9 cellular contexts compared by ENCODE assay signal in the genomic region with DNA sequence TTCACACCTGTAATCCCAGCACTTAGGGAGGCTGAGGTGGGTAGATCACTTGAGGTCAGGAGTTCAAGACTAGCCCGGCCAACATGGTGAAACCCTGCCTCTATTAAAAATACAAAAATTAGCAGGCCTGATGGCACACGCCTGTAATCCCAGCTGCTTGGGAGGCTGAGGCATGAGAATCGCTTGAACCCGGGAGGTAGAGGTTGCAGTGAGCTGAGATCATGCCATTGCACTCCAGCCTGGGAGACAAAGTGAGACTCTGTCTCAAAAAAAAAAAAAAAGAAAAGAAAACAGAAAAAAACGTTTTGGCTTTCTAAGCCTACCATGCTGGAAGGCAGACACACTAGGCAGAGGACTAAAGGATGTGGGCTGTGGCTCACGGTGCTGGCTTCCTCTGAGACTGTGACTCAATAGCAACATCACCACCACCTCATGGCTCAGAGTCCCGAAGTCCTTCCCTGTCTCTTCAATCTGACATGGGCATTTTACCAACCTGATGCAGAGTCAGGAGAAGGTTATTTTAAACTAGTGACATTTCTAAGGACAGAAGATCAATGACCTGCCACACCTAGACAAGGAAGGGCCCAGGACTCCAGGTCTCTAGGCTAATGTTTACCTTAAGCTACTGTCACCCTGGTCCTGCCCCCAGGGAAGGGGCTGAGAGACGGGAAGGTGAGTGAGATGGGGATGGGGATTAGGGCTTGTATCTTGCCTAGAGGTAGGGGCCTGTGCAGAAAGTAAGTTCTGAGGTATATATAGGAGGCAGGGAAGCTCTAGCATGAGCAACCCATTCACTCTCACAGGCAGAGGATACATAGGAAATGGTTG. TPM values are rescaled to one million over a fixed set of nuclear protein-coding genes. Genes with fewer than 3 reads are reported as not detected.
A peak's percentile ranks its signal among the peaks of the same experiment; 100 is the strongest.
DNase-seq lines count a peak whose midpoint lies in the region; ATAC-seq, FAIRE-seq and TF ChIP-seq lines count a peak whose summit lies in the region.
"Had no signal": no experiment of that assay in that cellular context is flagged by ENCODE, and none has a peak within 500 bp of the region (broad histone marks: within the 10 kb centered on the region; RNA-seq: fewer than 3 reads in every experiment).

No MANE protein-coding gene starts in this region.

- no peaks in the 10 kb centered on the region for H3K36me3 ChIP-seq in small intestine (ENCODE audit: control insufficient read depth in 2 of 2, insufficient read depth in 2 of 2, low read length in 2 of 2)
- no peaks in the 10 kb centered on the region for H3K36me3 ChIP-seq in PC-9 (ENCODE audit: low read depth)
- H3K36me3 ChIP-seq in kidney (ENCODE audit: control insufficient read depth in 1 of 2, insufficient read depth in 2 of 2, low read length in 2 of 2) = no peaks in the 10 kb centered on the region

- H3K4me1 ChIP-seq in small intestine (ENCODE audit: control insufficient read depth in 2 of 2, insufficient read depth in 1 of 2, low read depth in 1 of 2, low read length in 1 of 2) (peaks cover 0 to 6% of the 10 kb centered on the region in 2 donors), PC-9 (replicated peaks; ENCODE audit: insufficient read depth) (0 out of 2 replicates have a peak, but pooled peaks cover 7% of the 10 kb centered on the region), kidney (ENCODE audit: control insufficient read depth in 1 of 2, insufficient read depth in 1 of 2, low read depth in 1 of 2, low read length in 2 of 2) (no peaks in the 10 kb centered on the region)

- no peaks in the 10 kb centered on the region for H3K27me3 Mint-ChIP-seq in activated CD4-positive, alpha-beta T cell treated with anti-CD3 and anti-CD28 coated beads for 36 hours

- POLR2A ChIA-PET in activated CD4-positive, alpha-beta T cell treated with anti-CD3 and anti-CD28 coated beads for 36 hours (lab: Charles Lee) = interaction anchor here (0.5 to 2.6 kb wide), 9 partner anchors 11 to 186 kb away, joined by 3 to 18 read pairs (median 7); partner anchors contain the start of genes DNAJC18, SMIM33 and STING1
- POLR2A ChIA-PET in PC-9 (lab: Charles Lee; ENCODE audit: unreplicated experiment) = interaction anchor here (0.6 kb wide), 1 partner anchor 44 kb away, joined by 7 read pairs; no protein-coding TSS in a partner anchor

- peaks cover 64% of the 10 kb centered on the region for H3K4me1 Mint-ChIP-seq in activated CD4-positive, alpha-beta T cell treated with anti-CD3 and anti-CD28 coated beads for 36 hours

- no peak overlapping the region for H3K9ac ChIP-seq in kidney (ENCODE audit: low read length in 2 of 2)

- CTCF ChIA-PET in activated CD4-positive, alpha-beta T cell treated with anti-CD3 and anti-CD28 coated beads for 36 hours (lab: Charles Lee) = interaction anchor here (0.6 to 2.6 kb wide), 8 partner anchors 11 to 307 kb away, joined by 3 to 17 read pairs (median 4); no protein-coding TSS in a partner anchor
- CTCF ChIA-PET in PC-9 (lab: Charles Lee) = interaction anchor here (0.6 to 0.7 kb wide), 2 partner anchors 26 to 99 kb away, joined by 4 to 5 read pairs; no protein-coding TSS in a partner anchor

- no peak for FAIRE-seq in small intestine (lab: Jason Lieb, UNC)
- FAIRE-seq in kidney (lab: Jason Lieb, UNC) = no peak

- no peaks in the 10 kb centered on the region for H3K36me3 Mint-ChIP-seq in activated CD4-positive, alpha-beta T cell treated with anti-CD3 and anti-CD28 coated beads for 36 hours (ENCODE audit: low read depth)

- H3K27ac Mint-ChIP-seq in activated CD4-positive, alpha-beta T cell treated with anti-CD3 and anti-CD28 coated beads for 36 hours = peak overlapping the region; percentile 94

- H3K9me3 ChIP-seq in small intestine (ENCODE audit: control insufficient read depth, low read depth) = no peaks in the 10 kb centered on the region
- no peaks in the 10 kb centered on the region for H3K9me3 ChIP-seq in PC-9 (ENCODE audit: insufficient read depth, low read depth)
- H3K9me3 ChIP-seq in kidney (ENCODE audit: control insufficient read depth in 1 of 2, low read length in 2 of 2) = no peaks in the 10 kb centered on the region

- H3K9me2 ChIP-seq in PC-9 (ENCODE audit: insufficient read depth) = no peaks in the 10 kb centered on the region

- intact Hi-C loops in activated CD4-positive, alpha-beta T cell treated with anti-CD3 and anti-CD28 coated beads for 36 hours (cut with DNase I, micrococcal nuclease) = loop anchor here (1.0 to 5.0 kb wide), 6 partner anchors 11 to 104 kb away; partner anchors contain the start of genes DNAJC18 (in 2 of the 2), STING1 (in 1 of the 2) and UBE2D2 (in 1 of the 2)
- intact Hi-C loops in PC-9 (cut with micrococcal nuclease; ENCODE audit: unreplicated experiment) = no loop called here
- intact Hi-C loops in kidney (cut with DNase I) = no loop called here

- 53 to 67% (median 56%) methylated on average over 8 of the region's 8 CpGs for WGBS in small intestine, 3 donors

- H3K4me3 Mint-ChIP-seq in activated CD4-positive, alpha-beta T cell treated with anti-CD3 and anti-CD28 coated beads for 36 hours = peak overlapping the region; percentile 57

- H3K27ac ChIP-seq in small intestine (ENCODE audit: low read depth in 1 of 2, low read length in 1 of 2) = peak overlapping the region in 1 of 2 donors; percentile 36
- H3K27ac ChIP-seq in PC-9 = no peak overlapping the region
- H3K27ac ChIP-seq in kidney (ENCODE audit: low read depth in 2 of 2, low read length in 2 of 2) = no peak overlapping the region

- no peaks in the 10 kb centered on the region for H3K79me2 ChIP-seq in PC-9 (ENCODE audit: low read depth)

- ATAC-seq in GM19023 (IDR thresholded peaks at IDR 0.05; ENCODE audit: unreplicated experiment) (peak; percentile 45), HG03280 (IDR thresholded peaks at IDR 0.05; ENCODE audit: unreplicated experiment) (peak; percentile 52)
- peak; percentile 91 for ATAC-seq in activated CD4-positive, alpha-beta T cell treated with anti-CD3 and anti-CD28 coated beads for 36 hours

- H4K20me1 ChIP-seq in PC-9 (ENCODE audit: insufficient read depth) = no peaks in the 10 kb centered on the region

- H3F3A ChIP-seq in PC-9 (ENCODE audit: insufficient read depth, low read depth) = 0 out of 2 replicates have a peak, but pooled peaks cover under 1% of the 10 kb centered on the region

- DNase-seq in activated CD4-positive, alpha-beta T cell treated with anti-CD3 and anti-CD28 coated beads for 36 hours = peak; percentile 90
- peak; percentile 77 for DNase-seq in effector CD4-positive, alpha-beta T cell
- DNase-seq in small intestine (peak; percentile 70), HuH-7 (ENCODE audit: low spot score) (no peak), PC-9 (no peak), kidney (no peak)

- H3K9me3 Mint-ChIP-seq in activated CD4-positive, alpha-beta T cell treated with anti-CD3 and anti-CD28 coated beads for 36 hours (ENCODE audit: low read depth) = no peaks in the 10 kb centered on the region

- H2AFZ ChIP-seq in PC-9 = no peak overlapping the region

- H3K4me3 ChIP-seq in small intestine (ENCODE audit: low read depth in 1 of 2, low read length in 2 of 2) (no peak overlapping the region), PC-9 (no peak overlapping the region), kidney (ENCODE audit: low read length in 2 of 2) (no peak overlapping the region)

- BruUV-seq in PC-9 (replicated peaks; lab: Mats Ljungman, UMichigan) = no TSS peak

- H3K27me3 ChIP-seq in small intestine (ENCODE audit: control insufficient read depth in 2 of 2, insufficient read depth in 2 of 2, low read length in 2 of 2) (no peaks in the 10 kb centered on the region), PC-9 (ENCODE audit: insufficient read depth, low read depth) (no peaks in the 10 kb centered on the region)

- no peak for TF ChIP-seq CTCF in PC-9 (conservative IDR thresholded peaks at IDR 0.05)
- TF ChIP-seq CTCF in kidney (IDR thresholded peaks at IDR 0.05; ENCODE audit: borderline replicate concordance, extremely low read depth, insufficient read depth) = no peak

- H3K4me2 ChIP-seq in PC-9 = no peak overlapping the region

RNA-seq across cellular contexts. Expression of gene ECSCR, which starts 3.7 kb away (rescaled TPM):
- 1 to 10 TPM in 1 of 2 experiments, under 1 TPM in 1; 0.83 to 2.6 TPM for total RNA-seq in activated CD4-positive, alpha-beta T cell treated with anti-CD3 and anti-CD28 coated beads for 36 hours
- polyA plus RNA-seq in small intestine (10 to 100 TPM in 1 of 3 donors, 1 to 10 TPM in 2; 1.6 to 47.6 (median 4.9) TPM), kidney (ENCODE audit: insufficient read depth, low read depth, low replicate concordance) (31.9 TPM)
- total RNA-seq in PC-9 (2021) (not detected in 2 replicates), kidney (34.9 TPM)

RNA-seq across cellular contexts. Expression of gene SMIM33, which starts 12.0 kb away (rescaled TPM):
- total RNA-seq in activated CD4-positive, alpha-beta T cell treated with anti-CD3 and anti-CD28 coated beads for 36 hours = under 1 TPM; 0.46 to 0.50 TPM
- 1 to 10 TPM in 1 of 3 donors, under 1 TPM in 1, not detected in 1; 0.45 to 1.9 TPM for polyA plus RNA-seq in small intestine
- total RNA-seq in PC-9 (2021) = not detected in 2 replicates
- 0.13 TPM for total RNA-seq in kidney
- polyA plus RNA-seq in kidney (ENCODE audit: insufficient read depth, low read depth, low replicate concordance) = not detected
- total RNA-seq: subcutaneous adipose tissue had no signal

RNA-seq across cellular contexts. Expression of gene DNAJC18, which starts 19.5 kb away (rescaled TPM):
- 10 to 100 TPM; 33.1 to 35.6 TPM for total RNA-seq in activated CD4-positive, alpha-beta T cell treated with anti-CD3 and anti-CD28 coated beads for 36 hours
- 1 to 10 TPM in 2 of 3 donors, under 1 TPM in 1; 0.67 to 3.8 (median 2.7) TPM for polyA plus RNA-seq in small intestine
- total RNA-seq in PC-9 (2021) = 8.9 and 9.3 TPM in 2 replicates
- total RNA-seq in kidney = 13.7 TPM
- polyA plus RNA-seq in kidney (ENCODE audit: insufficient read depth, low read depth, low replicate concordance) = 3.9 TPM

RNA-seq across cellular contexts. Expression of gene STING1, which starts 23.8 kb away (rescaled TPM):
- total RNA-seq in activated CD4-positive, alpha-beta T cell treated with anti-CD3 and anti-CD28 coated beads for 36 hours = 100 to 1,000 TPM; 178 to 183 TPM
- polyA plus RNA-seq in small intestine (10 to 100 TPM in 1 of 3 donors, 1 to 10 TPM in 2; 2.2 to 23.0 (median 3.0) TPM), kidney (ENCODE audit: insufficient read depth, low read depth, low replicate concordance) (29.8 TPM)
- total RNA-seq in PC-9 (2021) (27.4 and 27.6 TPM in 2 replicates), kidney (109 TPM)

RNA-seq across cellular contexts. Expression of gene SPATA24, which starts 54.9 kb away (rescaled TPM):
- total RNA-seq in activated CD4-positive, alpha-beta T cell treated with anti-CD3 and anti-CD28 coated beads for 36 hours = 1 to 10 TPM; 4.6 to 5.9 TPM
- polyA plus RNA-seq in small intestine (10 to 100 TPM in 2 of 3 donors, 1 to 10 TPM in 1; 7.2 to 15.1 (median 14.1) TPM), kidney (ENCODE audit: insufficient read depth, low read depth, low replicate concordance) (21.6 TPM)
- total RNA-seq in PC-9 (2021) (6.5 and 9.6 TPM in 2 replicates), kidney (6.8 TPM)

Comparison
In these comparisons a context has a peak if more than half of its experiments do, and no peak if none do; other contexts are left out.
1. DNase-seq: peak in activated CD4-positive, alpha-beta T cell treated with anti-CD3 and anti-CD28 coated beads for 36 hours (single experiment), effector CD4-positive, alpha-beta T cell (single experiment) and small intestine (single experiment); none in HuH-7 (single experiment), PC-9 (0 of 2) and kidney (single experiment).
2. RNA of gene ECSCR, which starts 3.7 kb away (total RNA-seq): 34.9 TPM in kidney (single experiment); 0.83 to 2.6 TPM in activated CD4-positive, alpha-beta T cell treated with anti-CD3 and anti-CD28 coated beads for 36 hours and not detected in PC-9; every median in the first group is over 10 times any median in the second.
3. intact Hi-C loops: an anchor here in activated CD4-positive, alpha-beta T cell treated with anti-CD3 and anti-CD28 coated beads for 36 hours (1.0 to 5.0 kb wide); none called in PC-9 and kidney.
4. Peak in every context shown above with its lines, with median percentiles within 50 percentile points of each other: ATAC-seq.